In the genomic region with DNA sequence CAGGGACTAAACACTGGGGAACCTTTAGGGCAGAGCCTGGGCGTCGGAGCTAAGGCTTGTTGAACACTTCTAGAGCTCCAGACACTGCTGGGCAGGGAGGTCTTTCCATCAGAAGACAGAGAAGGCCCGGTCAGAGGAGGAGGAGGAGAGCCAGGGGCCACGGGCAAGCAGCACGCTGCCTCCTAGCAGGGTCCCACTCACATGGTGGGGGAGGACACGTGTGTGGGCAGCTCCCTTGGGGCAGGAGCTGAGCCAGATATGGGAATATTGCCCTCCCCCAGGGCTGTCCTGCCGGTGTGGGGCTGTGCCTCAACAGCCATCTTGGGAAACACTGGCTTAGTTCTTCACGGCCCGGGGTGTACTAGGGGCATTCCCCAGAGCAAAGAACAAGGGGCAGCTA, we compare ENCODE assay signal across 1 cellular context.
TF ChIP-seq lines count a peak whose summit lies in the region.

No MANE protein-coding gene starts in this region.

TF ChIP-seq in HEK293, 187 proteins besides CTCF, POLR2A, EP300 and RAD21 (continued from another document):
- TF ChIP-seq HIC1 (tag by site-specific recombination; IDR thresholded peaks at IDR 0.05) = no peak
